1 cellular context compared by ENCODE assay signal in the genomic region with DNA sequence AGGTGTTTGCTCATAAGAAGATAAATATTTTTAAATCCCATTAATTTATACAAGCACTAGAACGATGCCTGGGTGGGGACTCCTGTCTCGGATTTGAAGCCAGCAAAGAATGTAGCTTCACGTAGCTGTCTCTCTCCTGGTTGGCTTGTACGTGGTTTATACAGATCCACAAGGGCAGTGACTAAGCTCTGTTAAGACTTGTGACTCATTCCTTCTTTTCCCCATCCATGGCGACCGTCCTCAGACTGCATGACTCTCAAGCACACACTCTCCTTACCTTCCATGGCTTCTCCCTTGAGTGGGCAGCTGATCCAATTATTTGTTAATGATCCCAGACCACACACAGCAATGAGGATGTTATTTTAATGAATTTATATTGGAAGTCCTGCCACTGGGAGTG.
TF ChIP-seq lines count a peak whose summit lies in the region.

No MANE protein-coding gene starts in this region.

TF ChIP-seq in HEK293, 187 proteins besides CTCF, POLR2A, EP300 and RAD21 (continued from another document):
- TF ChIP-seq, protein P1, sequence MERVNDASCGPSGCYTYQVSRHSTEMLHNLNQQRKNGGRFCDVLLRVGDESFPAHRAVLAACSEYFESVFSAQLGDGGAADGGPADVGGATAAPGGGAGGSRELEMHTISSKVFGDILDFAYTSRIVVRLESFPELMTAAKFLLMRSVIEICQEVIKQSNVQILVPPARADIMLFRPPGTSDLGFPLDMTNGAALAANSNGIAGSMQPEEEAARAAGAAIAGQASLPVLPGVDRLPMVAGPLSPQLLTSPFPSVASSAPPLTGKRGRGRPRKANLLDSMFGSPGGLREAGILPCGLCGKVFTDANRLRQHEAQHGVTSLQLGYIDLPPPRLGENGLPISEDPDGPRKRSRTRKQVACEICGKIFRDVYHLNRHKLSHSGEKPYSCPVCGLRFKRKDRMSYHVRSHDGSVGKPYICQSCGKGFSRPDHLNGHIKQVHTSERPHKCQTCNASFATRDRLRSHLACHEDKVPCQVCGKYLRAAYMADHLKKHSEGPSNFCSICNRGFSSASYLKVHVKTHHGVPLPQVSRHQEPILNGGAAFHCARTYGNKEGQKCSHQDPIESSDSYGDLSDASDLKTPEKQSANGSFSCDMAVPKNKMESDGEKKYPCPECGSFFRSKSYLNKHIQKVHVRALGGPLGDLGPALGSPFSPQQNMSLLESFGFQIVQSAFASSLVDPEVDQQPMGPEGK (tag by site-specific recombination; IDR thresholded peaks at IDR 0.05), result no peak
- TF ChIP-seq ZEB2 (tag by site-specific recombination; IDR thresholded peaks at IDR 0.05) (0 out of 2 replicates have a peak, but pooled peaks have one; percentile 17), GFI1B (tag by site-specific recombination; IDR thresholded peaks at IDR 0.05) (no peak), ZNF624 (tag by site-specific recombination; IDR thresholded peaks at IDR 0.05) (no peak), ZNF76 (tag by site-specific recombination; IDR thresholded peaks at IDR 0.05; ENCODE audit: borderline replicate concordance, low read depth) (no peak), EGR2 (tag by site-specific recombination; IDR thresholded peaks at IDR 0.05; ENCODE audit: low read depth) (no peak), ZSCAN23 (tag by site-specific recombination; IDR thresholded peaks at IDR 0.05) (no peak), YY2 (tag by site-specific recombination; IDR thresholded peaks at IDR 0.05) (peak; percentile 50; the same call in 1 of the 2 replicates), ZNF157 (tag by site-specific recombination; IDR thresholded peaks at IDR 0.05) (no peak), ZNF335 (tag by site-specific recombination; conservative IDR thresholded peaks at IDR 0.05) (peak; percentile 48; the same call in 1 of the 2 replicates), ZNF394 (tag by site-specific recombination; IDR thresholded peaks at IDR 0.05; ENCODE audit: borderline replicate concordance) (peak; percentile 63; the same call in 1 of the 2 replicates), ZSCAN30 (tag by site-specific recombination; IDR thresholded peaks at IDR 0.05) (no peak), ZNF664 (tag by site-specific recombination; IDR thresholded peaks at IDR 0.05) (0 out of 2 replicates have a peak, but pooled peaks have one; percentile 26), ZNF660 (tag by site-specific recombination; IDR thresholded peaks at IDR 0.05) (0 out of 2 replicates have a peak, but pooled peaks have one; percentile 14), SP3 (tag by site-specific recombination; IDR thresholded peaks at IDR 0.05) (0 out of 2 replicates have a peak, but pooled peaks have one; percentile 12), ZNF610 (tag by site-specific recombination; IDR thresholded peaks at IDR 0.05; ENCODE audit: borderline replicate concordance) (no peak), ZBTB48 (tag by site-specific recombination; IDR thresholded peaks at IDR 0.05) (no peak)
- TF ChIP-seq, protein P2, sequence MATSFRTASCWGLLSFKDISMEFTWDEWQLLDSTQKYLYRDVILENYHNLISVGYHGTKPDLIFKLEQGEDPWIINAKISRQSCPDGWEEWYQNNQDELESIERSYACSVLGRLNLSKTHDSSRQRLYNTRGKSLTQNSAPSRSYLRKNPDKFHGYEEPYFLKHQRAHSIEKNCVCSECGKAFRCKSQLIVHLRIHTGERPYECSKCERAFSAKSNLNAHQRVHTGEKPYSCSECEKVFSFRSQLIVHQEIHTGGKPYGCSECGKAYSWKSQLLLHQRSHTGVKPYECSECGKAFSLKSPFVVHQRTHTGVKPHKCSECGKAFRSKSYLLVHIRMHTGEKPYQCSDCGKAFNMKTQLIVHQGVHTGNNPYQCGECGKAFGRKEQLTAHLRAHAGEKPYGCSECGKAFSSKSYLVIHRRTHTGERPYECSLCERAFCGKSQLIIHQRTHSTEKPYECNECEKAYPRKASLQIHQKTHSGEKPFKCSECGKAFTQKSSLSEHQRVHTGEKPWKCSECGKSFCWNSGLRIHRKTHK (tag by site-specific recombination; IDR thresholded peaks at IDR 0.05), result 0 out of 2 replicates have a peak, but pooled peaks have one; percentile 9
- TF ChIP-seq, protein P3, sequence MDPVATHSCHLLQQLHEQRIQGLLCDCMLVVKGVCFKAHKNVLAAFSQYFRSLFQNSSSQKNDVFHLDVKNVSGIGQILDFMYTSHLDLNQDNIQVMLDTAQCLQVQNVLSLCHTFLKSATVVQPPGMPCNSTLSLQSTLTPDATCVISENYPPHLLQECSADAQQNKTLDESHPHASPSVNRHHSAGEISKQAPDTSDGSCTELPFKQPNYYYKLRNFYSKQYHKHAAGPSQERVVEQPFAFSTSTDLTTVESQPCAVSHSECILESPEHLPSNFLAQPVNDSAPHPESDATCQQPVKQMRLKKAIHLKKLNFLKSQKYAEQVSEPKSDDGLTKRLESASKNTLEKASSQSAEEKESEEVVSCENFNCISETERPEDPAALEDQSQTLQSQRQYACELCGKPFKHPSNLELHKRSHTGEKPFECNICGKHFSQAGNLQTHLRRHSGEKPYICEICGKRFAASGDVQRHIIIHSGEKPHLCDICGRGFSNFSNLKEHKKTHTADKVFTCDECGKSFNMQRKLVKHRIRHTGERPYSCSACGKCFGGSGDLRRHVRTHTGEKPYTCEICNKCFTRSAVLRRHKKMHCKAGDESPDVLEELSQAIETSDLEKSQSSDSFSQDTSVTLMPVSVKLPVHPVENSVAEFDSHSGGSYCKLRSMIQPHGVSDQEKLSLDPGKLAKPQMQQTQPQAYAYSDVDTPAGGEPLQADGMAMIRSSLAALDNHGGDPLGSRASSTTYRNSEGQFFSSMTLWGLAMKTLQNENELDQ (tag by site-specific recombination; IDR thresholded peaks at IDR 0.05; ENCODE audit: low read depth), result no peak
- TF ChIP-seq, protein P4, sequence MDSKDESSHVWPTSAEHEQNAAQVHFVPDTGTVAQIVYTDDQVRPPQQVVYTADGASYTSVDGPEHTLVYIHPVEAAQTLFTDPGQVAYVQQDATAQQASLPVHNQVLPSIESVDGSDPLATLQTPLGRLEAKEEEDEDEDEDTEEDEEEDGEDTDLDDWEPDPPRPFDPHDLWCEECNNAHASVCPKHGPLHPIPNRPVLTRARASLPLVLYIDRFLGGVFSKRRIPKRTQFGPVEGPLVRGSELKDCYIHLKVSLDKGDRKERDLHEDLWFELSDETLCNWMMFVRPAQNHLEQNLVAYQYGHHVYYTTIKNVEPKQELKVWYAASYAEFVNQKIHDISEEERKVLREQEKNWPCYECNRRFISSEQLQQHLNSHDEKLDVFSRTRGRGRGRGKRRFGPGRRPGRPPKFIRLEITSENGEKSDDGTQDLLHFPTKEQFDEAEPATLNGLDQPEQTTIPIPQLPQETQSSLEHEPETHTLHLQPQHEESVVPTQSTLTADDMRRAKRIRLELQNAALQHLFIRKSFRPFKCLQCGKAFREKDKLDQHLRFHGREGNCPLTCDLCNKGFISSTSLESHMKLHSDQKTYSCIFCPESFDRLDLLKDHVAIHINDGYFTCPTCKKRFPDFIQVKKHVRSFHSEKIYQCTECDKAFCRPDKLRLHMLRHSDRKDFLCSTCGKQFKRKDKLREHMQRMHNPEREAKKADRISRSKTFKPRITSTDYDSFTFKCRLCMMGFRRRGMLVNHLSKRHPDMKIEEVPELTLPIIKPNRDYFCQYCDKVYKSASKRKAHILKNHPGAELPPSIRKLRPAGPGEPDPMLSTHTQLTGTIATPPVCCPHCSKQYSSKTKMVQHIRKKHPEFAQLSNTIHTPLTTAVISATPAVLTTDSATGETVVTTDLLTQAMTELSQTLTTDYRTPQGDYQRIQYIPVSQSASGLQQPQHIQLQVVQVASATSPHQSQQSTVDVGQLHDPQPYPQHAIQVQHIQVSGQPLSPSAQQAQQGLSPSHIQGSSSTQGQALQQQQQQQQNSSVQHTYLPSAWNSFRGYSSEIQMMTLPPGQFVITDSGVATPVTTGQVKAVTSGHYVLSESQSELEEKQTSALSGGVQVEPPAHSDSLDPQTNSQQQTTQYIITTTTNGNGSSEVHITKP (tag by site-specific recombination; IDR thresholded peaks at IDR 0.05), result no peak
TF ChIP-seq in HEK293: peak in this region for 10.
